Comparison of ENCODE assay signal across 8 cellular contexts in the genomic region with DNA sequence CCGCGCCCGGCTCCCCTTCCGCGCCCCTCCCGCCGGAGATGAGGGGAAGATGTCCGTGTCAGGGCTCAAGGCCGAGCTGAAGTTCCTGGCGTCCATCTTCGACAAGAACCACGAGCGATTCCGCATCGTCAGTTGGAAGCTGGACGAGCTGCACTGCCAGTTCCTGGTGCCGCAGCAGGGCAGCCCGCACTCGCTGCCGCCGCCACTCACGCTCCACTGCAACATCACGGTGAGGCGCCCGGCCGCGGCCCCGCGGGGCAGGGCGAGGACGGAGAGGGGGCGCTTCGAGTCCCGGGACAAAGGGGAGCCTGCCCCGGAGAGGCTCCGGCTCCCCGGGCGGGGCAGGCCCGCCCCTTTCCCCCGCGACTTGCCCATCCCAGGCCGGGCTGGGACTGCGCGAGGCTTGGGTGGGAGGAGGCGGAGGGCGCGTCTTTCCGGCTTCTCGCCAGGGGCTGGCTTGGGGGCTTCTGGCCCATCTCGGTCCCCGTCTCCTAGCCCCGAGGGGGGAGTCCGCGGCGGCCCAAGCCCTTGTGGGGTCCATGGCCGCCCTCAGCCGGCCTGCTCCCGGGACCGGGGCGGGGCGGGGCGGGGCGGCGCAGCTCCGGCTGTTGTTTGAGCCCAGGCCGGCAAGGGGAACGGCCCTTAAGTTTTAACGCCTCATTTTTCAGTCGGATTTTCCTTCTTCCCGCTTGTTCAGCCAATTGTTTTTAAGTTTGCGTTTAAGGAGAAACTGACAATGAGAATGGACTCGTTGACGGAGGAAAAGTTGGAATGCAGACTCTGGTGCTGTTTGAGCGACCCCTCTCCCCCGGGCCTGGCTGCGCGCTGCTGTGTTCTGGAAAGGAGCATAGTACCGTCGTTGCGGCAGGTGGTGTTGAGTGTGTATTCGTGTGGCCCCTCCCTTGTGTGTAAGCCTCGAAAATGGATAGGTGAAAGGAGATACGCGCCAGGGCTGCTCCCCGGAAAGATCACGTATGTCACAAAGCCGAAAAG. TPM values are rescaled to one million over a fixed set of nuclear protein-coding genes. Genes with fewer than 3 reads are reported as not detected.
DNase-seq lines count a peak whose midpoint lies in the region; ATAC-seq and TF ChIP-seq lines count a peak whose summit lies in the region.

No MANE protein-coding gene starts in this region.

- intact Hi-C loops in Panc1 (cut with micrococcal nuclease; ENCODE audit: unreplicated experiment) (no loop called here), stomach (cut with DNase I; ENCODE audit: low total_unique reads) (no loop called here)

- in situ Hi-C loops in Panc1 (cut with HindIII; ENCODE audit: low pct_unique_long_range_greater_than_20kb, low sequenced_read_pairs): no loop called here

- no TSS peak for BruUV-seq in Panc1 (replicated peaks; lab: Mats Ljungman, UMichigan)

- CTCF ChIA-PET in Panc1 (lab: Charles Lee): interaction anchor here (0.6 to 0.9 kb wide), 3 partner anchors 58 to 1056 kb away, joined by 3 to 6 read pairs (median 3); no protein-coding TSS in a partner anchor

- no peaks in the 10 kb centered on the region for H3K27me3 Mint-ChIP-seq in naive thymus-derived CD8-positive, alpha-beta T cell

- H3K9me3 Mint-ChIP-seq in naive thymus-derived CD8-positive, alpha-beta T cell: no peaks in the 10 kb centered on the region

- ATAC-seq in HG03442 (IDR thresholded peaks at IDR 0.05; ENCODE audit: unreplicated experiment): peak; percentile 35
- peak; percentile 89 for ATAC-seq in Panc1
- ATAC-seq in naive thymus-derived CD8-positive, alpha-beta T cell: peak; percentile 47 to 62

- H3K4me1 Mint-ChIP-seq in naive thymus-derived CD8-positive, alpha-beta T cell: peaks cover 31 to 57% (median 52%) of the 10 kb centered on the region in 4 donors

- POLR2A ChIA-PET in Panc1 (lab: Charles Lee): interaction anchor here (0.7 kb wide), 1 partner anchor 41 kb away, joined by 3 read pairs; no protein-coding TSS in a partner anchor
- POLR2A ChIA-PET in naive thymus-derived CD8-positive, alpha-beta T cell (lab: Charles Lee): interaction anchor here (0.8 to 3.2 kb wide), 8 partner anchors 9 to 392 kb away, joined by 3 to 20 read pairs (median 3); a partner anchor contains a TSS

- peak; percentile 16 for DNase-seq in AG09319 (ENCODE audit: extremely low read depth, low read depth)
- DNase-seq in GM19238 (ENCODE audit: insufficient read length, low spot score): peak; percentile 58
- no peak for DNase-seq in Panc1 (ENCODE audit: low read depth, low spot score)
- peak; percentile 42 for DNase-seq in activated T-helper 9 cell treated with anti-CD3 and anti-CD28 coated beads, Interleukin-2, amount 50 U/mL, for 16 hours (ENCODE audit: low read depth)
- DNase-seq in fibroblast of peridontal ligament (ENCODE audit: extremely low read depth): peak; percentile 46
- peak; percentile 29 to 72 (median 42) for DNase-seq in naive thymus-derived CD8-positive, alpha-beta T cell
- peak; percentile 52 for DNase-seq in stomach

- peak overlapping the region; percentile 91 to 98 (median 94) for H3K27ac Mint-ChIP-seq in naive thymus-derived CD8-positive, alpha-beta T cell

- peak overlapping the region; percentile 77 to 99 (median 94) for H3K4me3 Mint-ChIP-seq in naive thymus-derived CD8-positive, alpha-beta T cell

- H3K36me3 ChIP-seq in Panc1 (ENCODE audit: control insufficient read depth, insufficient read depth, low read length): no peaks in the 10 kb centered on the region; the same call in 1 of the 2 replicates
- no peaks in the 10 kb centered on the region for H3K36me3 ChIP-seq in stomach

- 0 to 1% (median 0%) methylated on average over 26 to 87 of the region's 87 CpGs for WGBS in stomach, 5 donors

- TF ChIP-seq POLR2A in stomach (IDR thresholded peaks at IDR 0.05): peak in 1 of 4 donors; percentile 27

- TF ChIP-seq EP300 in stomach (IDR thresholded peaks at IDR 0.05): no peak

- no peaks in the 10 kb centered on the region for H3K9me3 ChIP-seq in Panc1 (ENCODE audit: control insufficient read depth, insufficient read depth, low read depth, low read length)
- no peaks in the 10 kb centered on the region for H3K9me3 ChIP-seq in stomach

- H3K27ac ChIP-seq in Panc1 (ENCODE audit: low read length) (peak overlapping the region; percentile 90), stomach (peak overlapping the region; percentile 92 to 96 (median 93))

- no peak for TF ChIP-seq CTCF in AG09319 (IDR thresholded peaks at IDR 0.05; ENCODE audit: low read depth, low read length)
- TF ChIP-seq CTCF in Panc1 (IDR thresholded peaks at IDR 0.05): no peak
- no peak for TF ChIP-seq CTCF in stomach (IDR thresholded peaks at IDR 0.05)

- no peaks in the 10 kb centered on the region for H3K36me3 Mint-ChIP-seq in naive thymus-derived CD8-positive, alpha-beta T cell

- H3K4me3 ChIP-seq in Panc1 (ENCODE audit: low read depth in 2 of 2, low read length in 2 of 2): peak overlapping the region; percentile 94
- peak overlapping the region; percentile 92 to 97 (median 94) for H3K4me3 ChIP-seq in stomach

- H3K4me1 ChIP-seq in Panc1 (ENCODE audit: control insufficient read depth, insufficient read depth, low read length) (peaks cover 15% of the 10 kb centered on the region), stomach (peaks cover 21 to 65% (median 49%) of the 10 kb centered on the region in 4 donors)

- H3K27me3 ChIP-seq in Panc1 (ENCODE audit: control insufficient read depth, insufficient read depth, low read length) (no peaks in the 10 kb centered on the region; the same call in 1 of the 2 replicates), stomach (no peaks in the 10 kb centered on the region)

RNA-seq across cellular contexts. Expression of a gene that starts 0.7 kb away (rescaled TPM):
- total RNA-seq in Panc1 (2021; ENCODE audit: unreplicated experiment) (39.2 TPM), stomach (10 to 100 TPM in 4 of 5 donors, 1 to 10 TPM in 1; 9.0 to 52.0 (median 29.2) TPM)
- polyA plus RNA-seq in Panc1 (2012; ENCODE audit: insufficient read length): 27.5 TPM
- total RNA-seq in naive thymus-derived CD8-positive, alpha-beta T cell: 10 to 100 TPM; 26.3 to 27.3 TPM
- polyA plus RNA-seq in naive thymus-derived CD8-positive, alpha-beta T cell: 10 to 100 TPM; 18.7 to 25.7 (median 23.0) TPM
- polyA plus RNA-seq in stomach: 10 to 100 TPM; 18.0 to 39.0 (median 38.3) TPM

RNA-seq across cellular contexts. Expression of a gene that starts 59.8 kb away (rescaled TPM):
- total RNA-seq in Panc1 (2021; ENCODE audit: unreplicated experiment) (65.9 TPM), stomach (100 to 1,000 TPM in 1 of 5 donors, 10 to 100 TPM in 4; 18.0 to 100 (median 21.4) TPM)
- 65.8 TPM for polyA plus RNA-seq in Panc1 (2012; ENCODE audit: insufficient read length)
- 10 to 100 TPM; 22.2 to 24.8 TPM for total RNA-seq in naive thymus-derived CD8-positive, alpha-beta T cell
- polyA plus RNA-seq in naive thymus-derived CD8-positive, alpha-beta T cell: 10 to 100 TPM; 16.6 to 18.3 (median 16.8) TPM
- polyA plus RNA-seq in stomach: 10 to 100 TPM in 2 of 3 donors, 1 to 10 TPM in 1; 8.2 to 16.3 (median 15.8) TPM

Comparison
In these comparisons a context has a peak if more than half of its experiments do, and no peak if none do; other contexts are left out.
1. ATAC-seq: peak in every context shown above with its lines; median percentile 89 in Panc1; 54 in naive thymus-derived CD8-positive, alpha-beta T cell; 35 in HG03442.